ENCODE assay signal across 8 cellular contexts in genomic region chr2:53913721-53914120, GRCh38. TPM values are rescaled to one million over a fixed set of nuclear protein-coding genes. Genes with fewer than 3 reads are reported as not detected.
A peak's percentile ranks its signal among the peaks of the same experiment; 100 is the strongest.
DNase-seq lines count a peak whose midpoint lies in the region; ATAC-seq and TF ChIP-seq lines count a peak whose summit lies in the region.
"Had no signal": no experiment of that assay in that cellular context is flagged by ENCODE, and none has a peak within 500 bp of the region (broad histone marks: within the 10 kb centered on the region; RNA-seq: fewer than 3 reads in every experiment).

No MANE protein-coding gene starts in this region.

- H4K20me1 ChIP-seq in PC-3 (ENCODE audit: low read length), result no peaks in the 10 kb centered on the region

- BruUV-seq in PC-3 (replicated peaks; lab: Mats Ljungman, UMichigan), result no TSS peak

- no peak for TF ChIP-seq CTCF in PC-3 (conservative IDR thresholded peaks at IDR 0.05; ENCODE audit: low read depth, low read length)

- no peaks in the 10 kb centered on the region for H3F3A ChIP-seq in PC-3 (ENCODE audit: low read length, unreplicated experiment)

- no peaks in the 10 kb centered on the region for H3K9me2 ChIP-seq in PC-3 (replicated peaks; ENCODE audit: low read length)

- CTCF ChIA-PET in PC-3 (lab: Charles Lee), result no interaction called here

- intact Hi-C loops in PC-3 (cut with micrococcal nuclease), result no loop called here

- H3K27me3 ChIP-seq in PC-3 (ENCODE audit: low read length), result no peaks in the 10 kb centered on the region

- peak; percentile 95 for ATAC-seq in GM18870 (IDR thresholded peaks at IDR 0.05; ENCODE audit: unreplicated experiment)
- peak; percentile 59 for ATAC-seq in HG02763 (IDR thresholded peaks at IDR 0.05; ENCODE audit: unreplicated experiment)
- no peak for ATAC-seq in PC-3
- ATAC-seq in HG03521 (IDR thresholded peaks at IDR 0.05; ENCODE audit: unreplicated experiment), result no peak
- ATAC-seq in HG02970 (IDR thresholded peaks at IDR 0.05; ENCODE audit: low FRiP score, unreplicated experiment), result no peak

- no peaks in the 10 kb centered on the region for H3K79me2 ChIP-seq in PC-3 (ENCODE audit: low read length)
- H3K79me2 ChIP-seq: parathyroid adenoma had no signal

- H3K4me2 ChIP-seq in PC-3 (ENCODE audit: low read length), result no peak overlapping the region

- H3K9me3 ChIP-seq in PC-3 (ENCODE audit: low read length), result no peaks in the 10 kb centered on the region

- H3K4me1 ChIP-seq in PC-3 (ENCODE audit: insufficient read depth, low read length), result no peaks in the 10 kb centered on the region
- H3K4me1 ChIP-seq: parathyroid adenoma had no signal

- peaks cover 39% of the 10 kb centered on the region for H3K36me3 ChIP-seq in PC-3 (ENCODE audit: low read depth, low read length)

- POLR2A ChIA-PET in PC-3 (lab: Charles Lee; ENCODE audit: unreplicated experiment), result no interaction called here

- H2AFZ ChIP-seq in PC-3 (ENCODE audit: low read length), result no peak overlapping the region
- H2AFZ ChIP-seq: parathyroid adenoma had no signal

- no peak overlapping the region for H3K9ac ChIP-seq in PC-3 (ENCODE audit: low read length)
- H3K9ac ChIP-seq: parathyroid adenoma had no signal

- peak; percentile 23 for DNase-seq in SIG-M5 (lab: John Stamatoyannopoulos, UW)
- DNase-seq in germinal center (ENCODE audit: low spot score), result peak; percentile 2
- no peak for DNase-seq in PC-3

- H3K4me3 ChIP-seq in PC-3 (ENCODE audit: low read length), result no peak overlapping the region

- no peak overlapping the region for H3K27ac ChIP-seq in PC-3 (ENCODE audit: low read length)
- H3K27ac ChIP-seq: parathyroid adenoma had no signal

RNA-seq across cellular contexts. Expression of gene GPR75, which starts 54.0 kb away (rescaled TPM):
- total RNA-seq in PC-3 (2014; rRNA removed), result 1.5 and 2.4 TPM in 2 replicates

RNA-seq across cellular contexts. Expression of gene PSME4, which starts 57.1 kb away (rescaled TPM):
- total RNA-seq in PC-3 (2014; rRNA removed), result 54.7 and 70.6 TPM in 2 replicates

Comparison
In these comparisons a context has a peak if more than half of its experiments do, and no peak if none do; other contexts are left out.
1. ATAC-seq: peak in GM18870 (single experiment) and HG02763 (single experiment); none in PC-3 (single experiment), HG03521 (single experiment) and HG02970 (single experiment).